8 cellular contexts compared by ENCODE assay signal in genomic region chr2:38947241-38948239, GRCh38. TPM values are rescaled to one million over a fixed set of nuclear protein-coding genes. Genes with fewer than 3 reads are reported as not detected.
DNase-seq lines count a peak whose midpoint lies in the region; ATAC-seq and TF ChIP-seq lines count a peak whose summit lies in the region.

No MANE protein-coding gene starts in this region.

- no peaks in the 10 kb centered on the region for H4K20me1 ChIP-seq in HCT116 (ENCODE audit: insufficient read depth)

- H2AFZ ChIP-seq in HCT116 (ENCODE audit: low read depth, low read length, poor library complexity, severe bottlenecking), result peak overlapping the region; percentile 75

- CTCF ChIA-PET in HCT116 (lab: Charles Lee), result interaction anchor here (0.7 to 3.1 kb wide), 36 partner anchors 9 to 966 kb away, joined by 3 to 133 read pairs (median 4); partner anchors contain the start of gene SOS1

- H3K27me3 ChIP-seq in HCT116 (ENCODE audit: insufficient read depth, low read length) (no peaks in the 10 kb centered on the region), adrenal gland (no peaks in the 10 kb centered on the region), sigmoid colon (no peaks in the 10 kb centered on the region)

- H3K9ac ChIP-seq in HCT116 (ENCODE audit: low read length), result peak overlapping the region; percentile 6; the same call in 1 of the 2 replicates

- peak; percentile 87 for TF ChIP-seq RAD21 in HCT116 (IDR thresholded peaks at IDR 0.05; ENCODE audit: low read depth)

- no peaks in the 10 kb centered on the region for H3K79me2 ChIP-seq in HCT116 (ENCODE audit: insufficient read depth, low read length)

- TF ChIP-seq EP300 in sigmoid colon (IDR thresholded peaks at IDR 0.05), result no peak

- no TSS peak for BruUV-seq in HCT116 (replicated peaks; lab: Mats Ljungman, UMichigan)

- no peak for TF ChIP-seq POLR2A in HCT116 (IDR thresholded peaks at IDR 0.05; ENCODE audit: borderline replicate concordance, extremely low read depth, insufficient read depth, insufficient read length)
- TF ChIP-seq POLR2A in adrenal gland (IDR thresholded peaks at IDR 0.05), result no peak
- TF ChIP-seq POLR2A in sigmoid colon (IDR thresholded peaks at IDR 0.05), result no peak
- no peak for TF ChIP-seq POLR2A in GM18505 (IDR thresholded peaks at IDR 0.05; ENCODE audit: borderline replicate concordance, extremely low read depth, insufficient read depth, insufficient read length)

- RAD21 ChIA-PET in HCT116 (lab: Charles Lee; ENCODE audit: low non-redundant PET in 1 of 2, low total read pairs in 2 of 2, uncharacterized antibody in 2 of 2, unreplicated experiment in 2 of 2), result interaction anchor here (1.0 to 1.8 kb wide), 10 partner anchors 11 to 285 kb away, joined by 3 to 15 read pairs (median 5); no protein-coding TSS in a partner anchor

- H3K4me2 ChIP-seq in HCT116 (ENCODE audit: low read length), result peak overlapping the region; percentile 63

- H3K4me3 ChIP-seq in HCT116 (replicated peaks in 1 of 2; ENCODE audit: low read depth in 1 of 2, low read length in 2 of 2), result 0 out of 4 replicates have a peak overlapping the region, but pooled peaks of 1 of the 2 experiments have one; percentile 4
- no peak overlapping the region for H3K4me3 ChIP-seq in adrenal gland
- H3K4me3 ChIP-seq in sigmoid colon, result no peak overlapping the region

- POLR2A ChIA-PET in HCT116 (lab: Charles Lee), result interaction anchor here (0.7 to 1.0 kb wide), 3 partner anchors 10 to 196 kb away, joined by 3 to 4 read pairs (median 3); partner anchors contain the start of gene SRSF7

- H3K4me1 ChIP-seq in HCT116 (ENCODE audit: control insufficient read depth in 1 of 2, insufficient read depth in 2 of 2, low read length in 2 of 2), result peaks cover 15 to 28% of the 10 kb centered on the region in 2 experiments
- no peaks in the 10 kb centered on the region for H3K4me1 ChIP-seq in adrenal gland (replicated peaks in 1 of 2)
- no peaks in the 10 kb centered on the region for H3K4me1 ChIP-seq in sigmoid colon

- WGBS in adrenal gland, 4 donors, result 33 to 47% (median 44%) methylated on average over 11 of the region's 11 CpGs
- WGBS in sigmoid colon, 2 donors, result 57 to 66% methylated on average over 11 of the region's 11 CpGs

- no peak overlapping the region for H3K27ac ChIP-seq in HCT116 (ENCODE audit: low read depth, low read length)
- peak overlapping the region in 1 of 5 donors; percentile 60 for H3K27ac ChIP-seq in adrenal gland
- H3K27ac ChIP-seq in sigmoid colon, result no peak overlapping the region

- ATAC-seq in HCT116 (peak; percentile 93), left ventricle myocardium superior (peak; percentile 71), GM18505 (IDR thresholded peaks at IDR 0.05; ENCODE audit: unreplicated experiment) (no peak)

- no peaks in the 10 kb centered on the region for H3K9me2 ChIP-seq in HCT116 (ENCODE audit: insufficient read depth)

- DNase-seq in DMS79 (lab: John Stamatoyannopoulos, UW) (peak; percentile 32), HCT116 (ENCODE audit: low read depth, low spot score) (peak; percentile 82), NCI-H1417 treated with DMSO at 0.1 percent for 48 hours (lab: John Stamatoyannopoulos, UW) (peak; percentile 49), T follicular helper cell (ENCODE audit: low read depth) (peak; percentile 41), adrenal gland (peak; percentile 77 to 93 (median 86)), left ventricle myocardium superior (peak; percentile 62), sigmoid colon (peak; percentile 79)

- TF ChIP-seq CTCF in HCT116 (IDR thresholded peaks at IDR 0.05 in 2 of 3, conservative IDR thresholded peaks at IDR 0.05 in 1 of 3; ENCODE audit: borderline replicate concordance in 1 of 3, insufficient read depth in 1 of 3, low read depth in 2 of 3, low read length in 2 of 3) (peak; percentile 82 to 88 (median 83)), adrenal gland (IDR thresholded peaks at IDR 0.05) (peak; percentile 53 to 71 (median 66)), sigmoid colon (IDR thresholded peaks at IDR 0.05) (peak; percentile 19 to 63 (median 50))

- intact Hi-C loops in HCT116 (cut with micrococcal nuclease), result loop anchor here (1.0 kb wide), 1 partner anchor 283 kb away; no protein-coding TSS in a partner anchor
- intact Hi-C loops in adrenal gland (cut with DNase I), result no loop called here
- intact Hi-C loops in left ventricle myocardium superior (cut with micrococcal nuclease), result loop anchor here (5.0 kb wide), 1 partner anchor 280 kb away; no protein-coding TSS in a partner anchor
- intact Hi-C loops in sigmoid colon (cut with DNase I), result loop anchor here (2.0 kb wide), 1 partner anchor 281 kb away; no protein-coding TSS in a partner anchor

- no peaks in the 10 kb centered on the region for H3K36me3 ChIP-seq in HCT116 (ENCODE audit: control insufficient read depth in 1 of 2, insufficient read depth in 2 of 2, low read length in 2 of 2)
- H3K36me3 ChIP-seq in adrenal gland (replicated peaks in 1 of 2), result no peaks in the 10 kb centered on the region
- H3K36me3 ChIP-seq in sigmoid colon, result no peaks in the 10 kb centered on the region

- no peaks in the 10 kb centered on the region for H3K9me3 ChIP-seq in HCT116 (ENCODE audit: control insufficient read depth in 1 of 2, insufficient read depth in 1 of 2, low read depth in 1 of 2, low read length in 2 of 2)
- H3K9me3 ChIP-seq in adrenal gland (replicated peaks in 1 of 3), result no peaks in the 10 kb centered on the region
- H3K9me3 ChIP-seq in sigmoid colon, result no peaks in the 10 kb centered on the region

TF ChIP-seq in HCT116, 20 proteins besides CTCF, POLR2A, EP300 and RAD21:
- TF ChIP-seq EZH2phosphoT487 (IDR thresholded peaks at IDR 0.05; ENCODE audit: borderline replicate concordance) (no peak), ZNF274 (IDR thresholded peaks at IDR 0.05; ENCODE audit: low read depth, low read length) (no peak), JUND (IDR thresholded peaks at IDR 0.05) (peak; percentile 74), FOSL1 (IDR thresholded peaks at IDR 0.05; ENCODE audit: low read depth) (peak; percentile 70), TCF7L2 (IDR thresholded peaks at IDR 0.05; ENCODE audit: borderline replicate concordance, extremely low read depth, insufficient read depth, insufficient read length) (peak; percentile 79), CBX3 (IDR thresholded peaks at IDR 0.05; ENCODE audit: low read depth) (0 out of 2 replicates have a peak, but pooled peaks have one; percentile 8), SP1 (IDR thresholded peaks at IDR 0.05; ENCODE audit: low read depth) (peak; percentile 59)
- TF ChIP-seq, protein P1, sequence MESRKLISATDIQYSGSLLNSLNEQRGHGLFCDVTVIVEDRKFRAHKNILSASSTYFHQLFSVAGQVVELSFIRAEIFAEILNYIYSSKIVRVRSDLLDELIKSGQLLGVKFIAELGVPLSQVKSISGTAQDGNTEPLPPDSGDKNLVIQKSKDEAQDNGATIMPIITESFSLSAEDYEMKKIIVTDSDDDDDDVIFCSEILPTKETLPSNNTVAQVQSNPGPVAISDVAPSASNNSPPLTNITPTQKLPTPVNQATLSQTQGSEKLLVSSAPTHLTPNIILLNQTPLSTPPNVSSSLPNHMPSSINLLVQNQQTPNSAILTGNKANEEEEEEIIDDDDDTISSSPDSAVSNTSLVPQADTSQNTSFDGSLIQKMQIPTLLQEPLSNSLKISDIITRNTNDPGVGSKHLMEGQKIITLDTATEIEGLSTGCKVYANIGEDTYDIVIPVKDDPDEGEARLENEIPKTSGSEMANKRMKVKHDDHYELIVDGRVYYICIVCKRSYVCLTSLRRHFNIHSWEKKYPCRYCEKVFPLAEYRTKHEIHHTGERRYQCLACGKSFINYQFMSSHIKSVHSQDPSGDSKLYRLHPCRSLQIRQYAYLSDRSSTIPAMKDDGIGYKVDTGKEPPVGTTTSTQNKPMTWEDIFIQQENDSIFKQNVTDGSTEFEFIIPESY (IDR thresholded peaks at IDR 0.05; ENCODE audit: extremely low read depth, insufficient replicate concordance, low read length), result no peak
- TF ChIP-seq, protein P2, sequence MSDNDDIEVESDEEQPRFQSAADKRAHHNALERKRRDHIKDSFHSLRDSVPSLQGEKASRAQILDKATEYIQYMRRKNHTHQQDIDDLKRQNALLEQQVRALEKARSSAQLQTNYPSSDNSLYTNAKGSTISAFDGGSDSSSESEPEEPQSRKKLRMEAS (IDR thresholded peaks at IDR 0.05), result no peak; the same call in 1 of the 2 replicates

RNA-seq across cellular contexts. Expression of gene ARHGEF33, which starts 57.9 kb away (rescaled TPM):
- 0.30 TPM for total RNA-seq in HCT116 (2021; ENCODE audit: unreplicated experiment)
- polyA plus RNA-seq in HCT116 (2012), result not detected in 2 replicates
- 1 to 10 TPM in 5 of 8 donors, under 1 TPM in 3; 0.49 to 8.3 (median 1.5) TPM for total RNA-seq in adrenal gland
- 1 to 10 TPM; 1.5 to 2.1 (median 2.1) TPM for polyA plus RNA-seq in adrenal gland
- 0.10 TPM for total RNA-seq in left ventricle myocardium superior
- total RNA-seq in sigmoid colon, result 1 to 10 TPM in 3 of 4 donors, under 1 TPM in 1; 0.99 to 2.2 (median 1.5) TPM
- polyA plus RNA-seq in sigmoid colon, result under 1 TPM in 1 of 3 donors, not detected in 2; 0.41 TPM

Comparison
In these comparisons a context has a peak if more than half of its experiments do, and no peak if none do; other contexts are left out.
1. DNase-seq: peak in every context shown above with its lines; median percentile 86 in adrenal gland; 82 in HCT116; 79 in sigmoid colon; 62 in left ventricle myocardium superior; 49 in NCI-H1417 treated with DMSO at 0.1 percent for 48 hours; 41 in T follicular helper cell; 32 in DMS79.
2. intact Hi-C loops: an anchor here in HCT116 (1.0 kb wide), left ventricle myocardium superior (5.0 kb wide) and sigmoid colon (2.0 kb wide); none called in adrenal gland.